In genomic region chr9:94867842-94868312, GRCh38 we compare ENCODE assay signal across 8 cellular contexts.
DNase-seq lines count a peak whose midpoint lies in the region; ATAC-seq and TF ChIP-seq lines count a peak whose summit lies in the region.

No MANE protein-coding gene starts in this region.

- H3K79me2 ChIP-seq in PC-9 (ENCODE audit: low read depth) (peaks cover 27% of the 10 kb centered on the region), osteoblast (ENCODE audit: insufficient read depth, low read length) (peaks cover 3% of the 10 kb centered on the region)

- intact Hi-C loops in PC-9 (cut with micrococcal nuclease; ENCODE audit: unreplicated experiment): loop anchor here (1.0 kb wide), 3 partner anchors 50 to 85 kb away; no protein-coding TSS in a partner anchor
- intact Hi-C loops in natural killer cell (cut with micrococcal nuclease): no loop called here

- no peak overlapping the region for H3K9ac ChIP-seq in BLaER1

- H3K9me2 ChIP-seq in PC-9 (ENCODE audit: insufficient read depth): no peaks in the 10 kb centered on the region

- H3K4me1 ChIP-seq in BLaER1: peaks cover 62% of the 10 kb centered on the region
- peaks cover 83% of the 10 kb centered on the region for H3K4me1 ChIP-seq in PC-9 (replicated peaks; ENCODE audit: insufficient read depth)
- peaks cover 85% of the 10 kb centered on the region for H3K4me1 ChIP-seq in osteoblast (ENCODE audit: insufficient read depth, low read length)

- TF ChIP-seq CTCF in PC-9 (conservative IDR thresholded peaks at IDR 0.05) (no peak), osteoblast (IDR thresholded peaks at IDR 0.05; ENCODE audit: extremely low read depth, low read depth, low read length) (no peak), natural killer cell (IDR thresholded peaks at IDR 0.05) (no peak)

- POLR2A ChIA-PET in PC-9 (lab: Charles Lee; ENCODE audit: unreplicated experiment): interaction anchor here (0.5 to 0.9 kb wide), 8 partner anchors 40 to 1759 kb away, joined by 3 to 7 read pairs (median 4); no protein-coding TSS in a partner anchor

- H3K36me3 ChIP-seq in BLaER1 (no peaks in the 10 kb centered on the region), PC-9 (ENCODE audit: low read depth) (no peaks in the 10 kb centered on the region), osteoblast (ENCODE audit: insufficient read depth, low read length) (no peaks in the 10 kb centered on the region)

- H3K27ac Mint-ChIP-seq in natural killer cell: no peak overlapping the region
- H3K27ac Mint-ChIP-seq in stimulated activated naive CD8-positive, alpha-beta T cell treated with anti-CD3 and anti-CD28 coated beads, Interleukin-15, amount 100 ng/mL, for 72 hours: no peak overlapping the region

- H4K20me1 ChIP-seq in BLaER1 (no peaks in the 10 kb centered on the region), PC-9 (ENCODE audit: insufficient read depth) (no peaks in the 10 kb centered on the region), osteoblast (ENCODE audit: insufficient read depth, low read length) (no peaks in the 10 kb centered on the region)

- H3K27me3 Mint-ChIP-seq in natural killer cell (ENCODE audit: low read depth in 2 of 2): no peaks in the 10 kb centered on the region
- H3K27me3 Mint-ChIP-seq in stimulated activated naive CD8-positive, alpha-beta T cell treated with anti-CD3 and anti-CD28 coated beads, Interleukin-15, amount 100 ng/mL, for 72 hours: no peaks in the 10 kb centered on the region

- DNase-seq in PC-9 (peak; percentile 44 to 95), epidermal melanocyte (ENCODE audit: insufficient read length, low spot score) (peak; percentile 41), osteoblast (ENCODE audit: insufficient read length, low spot score, missing footprints) (peak; percentile 80), natural killer cell (no peak), COLO668 (lab: John Stamatoyannopoulos, UW; ENCODE audit: unreplicated experiment) (no peak)
- no peak for DNase-seq in stimulated activated naive CD8-positive, alpha-beta T cell treated with anti-CD3 and anti-CD28 coated beads, Interleukin-15, amount 100 ng/mL, for 72 hours

- H2AFZ ChIP-seq in PC-9: no peak overlapping the region
- no peak overlapping the region for H2AFZ ChIP-seq in osteoblast (ENCODE audit: low read length)

- no TSS peak for BruUV-seq in PC-9 (replicated peaks; lab: Mats Ljungman, UMichigan)

- no peak overlapping the region for H3K4me3 Mint-ChIP-seq in natural killer cell
- H3K4me3 Mint-ChIP-seq in stimulated activated naive CD8-positive, alpha-beta T cell treated with anti-CD3 and anti-CD28 coated beads, Interleukin-15, amount 100 ng/mL, for 72 hours: no peak overlapping the region

- no peak overlapping the region for H3K27ac ChIP-seq in BLaER1
- peak overlapping the region; percentile 100 for H3K27ac ChIP-seq in PC-9
- peak overlapping the region; percentile 99 for H3K27ac ChIP-seq in osteoblast (ENCODE audit: low read depth, low read length)

- H3K4me3 ChIP-seq in BLaER1 (no peak overlapping the region), PC-9 (peak overlapping the region; percentile 34), osteoblast (ENCODE audit: insufficient read depth, low read length) (peak overlapping the region; percentile 29)

- CTCF ChIA-PET in PC-9 (lab: Charles Lee): interaction anchor here (1.1 kb wide), 1 partner anchor 49 kb away, joined by 3 read pairs; no protein-coding TSS in a partner anchor

- peaks cover 7% of the 10 kb centered on the region for H3K36me3 Mint-ChIP-seq in natural killer cell

- peaks cover 33 to 34% of the 10 kb centered on the region in 2 donors for H3K4me1 Mint-ChIP-seq in natural killer cell
- H3K4me1 Mint-ChIP-seq in stimulated activated naive CD8-positive, alpha-beta T cell treated with anti-CD3 and anti-CD28 coated beads, Interleukin-15, amount 100 ng/mL, for 72 hours: peaks cover 44% of the 10 kb centered on the region

- peaks cover 0 to 3% of the 10 kb centered on the region in 2 donors for H3K9me3 Mint-ChIP-seq in natural killer cell
- peaks cover 0 to 8% of the 10 kb centered on the region in 2 donors for H3K9me3 Mint-ChIP-seq in stimulated activated naive CD8-positive, alpha-beta T cell treated with anti-CD3 and anti-CD28 coated beads, Interleukin-15, amount 100 ng/mL, for 72 hours

- ATAC-seq in natural killer cell (no peak), GM19395 (IDR thresholded peaks at IDR 0.05; ENCODE audit: unreplicated experiment) (no peak)
- ATAC-seq in stimulated activated naive CD8-positive, alpha-beta T cell treated with anti-CD3 and anti-CD28 coated beads, Interleukin-15, amount 100 ng/mL, for 72 hours: no peak

- H3K4me2 ChIP-seq in BLaER1 (peak overlapping the region; percentile 33), PC-9 (peak overlapping the region; percentile 78), osteoblast (ENCODE audit: insufficient read depth, low read length) (peak overlapping the region; percentile 70)

- H3K9me3 ChIP-seq in BLaER1 (peaks cover 16% of the 10 kb centered on the region), PC-9 (ENCODE audit: insufficient read depth, low read depth) (no peaks in the 10 kb centered on the region), osteoblast (ENCODE audit: low read depth, low read length) (no peaks in the 10 kb centered on the region)

- H3K27me3 ChIP-seq in BLaER1 (no peaks in the 10 kb centered on the region), PC-9 (ENCODE audit: insufficient read depth, low read depth) (no peaks in the 10 kb centered on the region), osteoblast (ENCODE audit: insufficient read depth, low read length) (no peaks in the 10 kb centered on the region)

- peaks cover 74% of the 10 kb centered on the region for H3F3A ChIP-seq in PC-9 (ENCODE audit: insufficient read depth, low read depth)

Comparison
In these comparisons a context has a peak if more than half of its experiments do, and no peak if none do; other contexts are left out.
1. DNase-seq: peak in PC-9 (2 of 2), epidermal melanocyte (single experiment) and osteoblast (single experiment); none in natural killer cell (single experiment), COLO668 (single experiment) and stimulated activated naive CD8-positive, alpha-beta T cell treated with anti-CD3 and anti-CD28 coated beads, Interleukin-15, amount 100 ng/mL, for 72 hours (0 of 2).
2. Peak in every context shown above with its lines, with median percentiles within 50 percentile points of each other: H3K4me2 ChIP-seq.